Comparison of ENCODE assay signal across 1 cellular context in genomic region chr9:33103381-33104110, GRCh38.
TF ChIP-seq lines count a peak whose summit lies in the region.

No MANE protein-coding gene starts in this region.

TF ChIP-seq in WTC11, 78 proteins besides CTCF, POLR2A, EP300 and RAD21 (continued from another document):
- TF ChIP-seq HMGXB4 (CRISPR knock-in tag; IDR thresholded peaks at IDR 0.05) = no peak
- TF ChIP-seq ZNF671 (CRISPR knock-in tag; IDR thresholded peaks at IDR 0.05) = no peak
- no peak for TF ChIP-seq ZNF416 (CRISPR knock-in tag; IDR thresholded peaks at IDR 0.05)
- no peak for TF ChIP-seq SOX15 (CRISPR knock-in tag; IDR thresholded peaks at IDR 0.05)
- no peak for TF ChIP-seq USF2 (CRISPR knock-in tag; IDR thresholded peaks at IDR 0.05)
- TF ChIP-seq, protein P1, sequence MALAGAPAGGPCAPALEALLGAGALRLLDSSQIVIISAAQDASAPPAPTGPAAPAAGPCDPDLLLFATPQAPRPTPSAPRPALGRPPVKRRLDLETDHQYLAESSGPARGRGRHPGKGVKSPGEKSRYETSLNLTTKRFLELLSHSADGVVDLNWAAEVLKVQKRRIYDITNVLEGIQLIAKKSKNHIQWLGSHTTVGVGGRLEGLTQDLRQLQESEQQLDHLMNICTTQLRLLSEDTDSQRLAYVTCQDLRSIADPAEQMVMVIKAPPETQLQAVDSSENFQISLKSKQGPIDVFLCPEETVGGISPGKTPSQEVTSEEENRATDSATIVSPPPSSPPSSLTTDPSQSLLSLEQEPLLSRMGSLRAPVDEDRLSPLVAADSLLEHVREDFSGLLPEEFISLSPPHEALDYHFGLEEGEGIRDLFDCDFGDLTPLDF (CRISPR knock-in tag; IDR thresholded peaks at IDR 0.05) = no peak
- TF ChIP-seq OVOL2 (CRISPR knock-in tag; IDR thresholded peaks at IDR 0.05; ENCODE audit: borderline replicate concordance) = no peak
- TF ChIP-seq SMAD3 (CRISPR knock-in tag; IDR thresholded peaks at IDR 0.05; ENCODE audit: borderline replicate concordance) = no peak
- TF ChIP-seq ZNF219 (CRISPR knock-in tag; IDR thresholded peaks at IDR 0.05; ENCODE audit: borderline replicate concordance) = no peak
- TF ChIP-seq KAT7 (CRISPR knock-in tag; IDR thresholded peaks at IDR 0.05; ENCODE audit: borderline replicate concordance) = no peak
- no peak for TF ChIP-seq TP53 (CRISPR knock-in tag; IDR thresholded peaks at IDR 0.05)
- TF ChIP-seq, protein P2, sequence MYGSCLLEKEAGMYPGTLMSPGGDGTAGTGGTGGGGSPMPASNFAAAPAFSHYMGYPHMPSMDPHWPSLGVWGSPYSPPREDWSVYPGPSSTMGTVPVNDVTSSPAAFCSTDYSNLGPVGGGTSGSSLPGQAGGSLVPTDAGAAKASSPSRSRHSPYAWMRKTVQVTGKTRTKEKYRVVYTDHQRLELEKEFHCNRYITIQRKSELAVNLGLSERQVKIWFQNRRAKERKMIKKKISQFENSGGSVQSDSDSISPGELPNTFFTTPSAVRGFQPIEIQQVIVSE (CRISPR knock-in tag; IDR thresholded peaks at IDR 0.05; ENCODE audit: borderline replicate concordance) = no peak
- TF ChIP-seq, protein P3, sequence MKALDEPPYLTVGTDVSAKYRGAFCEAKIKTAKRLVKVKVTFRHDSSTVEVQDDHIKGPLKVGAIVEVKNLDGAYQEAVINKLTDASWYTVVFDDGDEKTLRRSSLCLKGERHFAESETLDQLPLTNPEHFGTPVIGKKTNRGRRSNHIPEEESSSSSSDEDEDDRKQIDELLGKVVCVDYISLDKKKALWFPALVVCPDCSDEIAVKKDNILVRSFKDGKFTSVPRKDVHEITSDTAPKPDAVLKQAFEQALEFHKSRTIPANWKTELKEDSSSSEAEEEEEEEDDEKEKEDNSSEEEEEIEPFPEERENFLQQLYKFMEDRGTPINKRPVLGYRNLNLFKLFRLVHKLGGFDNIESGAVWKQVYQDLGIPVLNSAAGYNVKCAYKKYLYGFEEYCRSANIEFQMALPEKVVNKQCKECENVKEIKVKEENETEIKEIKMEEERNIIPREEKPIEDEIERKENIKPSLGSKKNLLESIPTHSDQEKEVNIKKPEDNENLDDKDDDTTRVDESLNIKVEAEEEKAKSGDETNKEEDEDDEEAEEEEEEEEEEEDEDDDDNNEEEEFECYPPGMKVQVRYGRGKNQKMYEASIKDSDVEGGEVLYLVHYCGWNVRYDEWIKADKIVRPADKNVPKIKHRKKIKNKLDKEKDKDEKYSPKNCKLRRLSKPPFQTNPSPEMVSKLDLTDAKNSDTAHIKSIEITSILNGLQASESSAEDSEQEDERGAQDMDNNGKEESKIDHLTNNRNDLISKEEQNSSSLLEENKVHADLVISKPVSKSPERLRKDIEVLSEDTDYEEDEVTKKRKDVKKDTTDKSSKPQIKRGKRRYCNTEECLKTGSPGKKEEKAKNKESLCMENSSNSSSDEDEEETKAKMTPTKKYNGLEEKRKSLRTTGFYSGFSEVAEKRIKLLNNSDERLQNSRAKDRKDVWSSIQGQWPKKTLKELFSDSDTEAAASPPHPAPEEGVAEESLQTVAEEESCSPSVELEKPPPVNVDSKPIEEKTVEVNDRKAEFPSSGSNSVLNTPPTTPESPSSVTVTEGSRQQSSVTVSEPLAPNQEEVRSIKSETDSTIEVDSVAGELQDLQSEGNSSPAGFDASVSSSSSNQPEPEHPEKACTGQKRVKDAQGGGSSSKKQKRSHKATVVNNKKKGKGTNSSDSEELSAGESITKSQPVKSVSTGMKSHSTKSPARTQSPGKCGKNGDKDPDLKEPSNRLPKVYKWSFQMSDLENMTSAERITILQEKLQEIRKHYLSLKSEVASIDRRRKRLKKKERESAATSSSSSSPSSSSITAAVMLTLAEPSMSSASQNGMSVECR (CRISPR knock-in tag; IDR thresholded peaks at IDR 0.05; ENCODE audit: borderline replicate concordance) = no peak
- TF ChIP-seq PRRX2 (CRISPR knock-in tag; IDR thresholded peaks at IDR 0.05) = no peak
- no peak for TF ChIP-seq NFYB (CRISPR knock-in tag; conservative IDR thresholded peaks at IDR 0.05; ENCODE audit: low read depth)
